8 cellular contexts compared by ENCODE assay signal in the genomic region with DNA sequence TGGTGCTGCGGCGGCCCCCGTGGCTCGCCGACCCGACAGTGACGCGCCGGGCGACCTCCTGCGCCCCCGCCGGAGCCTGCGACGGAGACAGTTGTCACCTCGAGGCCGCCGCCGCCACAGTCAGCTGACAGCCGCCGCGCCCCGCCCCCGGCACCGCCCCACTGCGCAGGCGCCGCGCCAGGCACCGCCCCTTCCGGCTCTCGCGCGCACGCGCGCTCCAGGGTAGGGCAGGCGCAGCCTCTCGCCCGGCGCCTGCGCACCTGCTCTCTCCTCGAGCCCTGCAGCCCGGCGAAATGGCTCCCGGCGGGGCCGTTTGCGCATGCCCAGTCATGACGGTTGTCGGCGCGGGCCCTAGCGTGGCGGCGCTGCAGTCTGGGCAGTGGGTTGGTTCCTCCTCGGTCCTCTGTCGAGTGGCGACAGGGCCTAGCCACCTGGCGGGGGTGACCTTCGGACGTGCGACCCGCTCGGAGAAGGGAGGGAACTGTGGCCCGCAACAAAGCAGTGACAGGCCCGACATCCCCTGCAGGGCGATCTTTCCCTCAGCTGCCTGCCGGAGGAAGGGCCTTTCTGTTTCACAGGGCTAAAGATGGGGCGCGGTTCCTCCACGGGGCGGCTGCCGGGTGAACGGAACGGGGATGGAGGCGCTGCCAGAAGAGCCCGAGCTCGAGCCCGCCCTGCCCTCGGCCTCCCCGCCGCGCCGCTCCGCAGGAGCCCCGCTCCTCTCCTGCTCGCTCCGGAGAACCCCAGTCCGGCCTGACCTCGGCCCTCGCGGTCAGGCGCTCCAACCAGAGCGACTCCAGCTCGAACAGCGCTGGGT. TPM values are rescaled to one million over a fixed set of nuclear protein-coding genes. Genes with fewer than 3 reads are reported as not detected.
DNase-seq lines count a peak whose midpoint lies in the region; ATAC-seq and TF ChIP-seq lines count a peak whose summit lies in the region.

TSS of gene TOLLIP (minus strand) at position 135 of the 817 bp plus-strand sequence. CDS start at position 1, 134 bp downstream.

- WGBS in prostate gland = 3% methylated on average over 68 of the region's 97 CpGs

- H3K36me3 ChIP-seq in prostate gland = no peaks in the 10 kb centered on the region

- peak within 1 kb of the TSS; percentile 91 to 94 for H3K27ac ChIP-seq in prostate gland

- DNase-seq in NCI-H146 treated with DMSO at 0.1 percent for 48 hours (lab: John Stamatoyannopoulos, UW; ENCODE audit: unreplicated experiment) = peak; percentile 86
- peak; percentile 77 for DNase-seq in amniotic stem cell (lab: John Stamatoyannopoulos, UW)
- DNase-seq in left ventricle myocardium superior = peak; percentile 98
- peak; percentile 94 for DNase-seq in prostate gland (ENCODE audit: low spot score)
- DNase-seq in ureter (ENCODE audit: low spot score) = peak; percentile 96

- H3K9me3 ChIP-seq in prostate gland = no peaks in the 10 kb centered on the region

- peaks cover 21% of the 10 kb centered on the region for H3K4me1 Mint-ChIP-seq in T-helper 1 cell treated with Interleukin-12 subunit alpha and Interleukin-12 subunit beta and Interleukin-4 antibody, amounts not matched to agents 30 μg/mL and 1 μg/mL, for 36 hours (ENCODE audit: low read depth)

- H3K27me3 ChIP-seq in prostate gland (replicated peaks; ENCODE audit: insufficient read depth) = no peaks in the 10 kb centered on the region

- peak; percentile 71 for ATAC-seq in HG02870 (IDR thresholded peaks at IDR 0.05; ENCODE audit: unreplicated experiment)
- peak; percentile 97 for ATAC-seq in left ventricle myocardium superior

- no peaks in the 10 kb centered on the region for H3K36me3 Mint-ChIP-seq in T-helper 1 cell treated with Interleukin-12 subunit alpha and Interleukin-12 subunit beta and Interleukin-4 antibody, amounts not matched to agents 30 μg/mL and 1 μg/mL, for 36 hours (ENCODE audit: low read depth)

- H3K4me3 ChIP-seq in prostate gland = peak within 1 kb of the TSS; percentile 85 to 91

- intact Hi-C loops in left ventricle myocardium superior (cut with micrococcal nuclease) = no loop called here
- intact Hi-C loops in prostate gland (cut with DNase I) = loop anchor here (5.0 to 10.0 kb wide), 3 partner anchors 47 to 208 kb away; partner anchors contain the start of gene BRSK2

- peak; percentile 95 for TF ChIP-seq POLR2A in GM15510 (IDR thresholded peaks at IDR 0.05; ENCODE audit: borderline replicate concordance, extremely low read depth, insufficient read length)
- peak; percentile 82 for TF ChIP-seq POLR2A in prostate gland (IDR thresholded peaks at IDR 0.05)

- H3K4me1 ChIP-seq in prostate gland (replicated peaks) = peaks cover 16% of the 10 kb centered on the region

- peak within 1 kb of the TSS; percentile 92 for H3K27ac Mint-ChIP-seq in T-helper 1 cell treated with Interleukin-12 subunit alpha and Interleukin-12 subunit beta and Interleukin-4 antibody, amounts not matched to agents 30 μg/mL and 1 μg/mL, for 36 hours

- TF ChIP-seq CTCF in prostate gland (IDR thresholded peaks at IDR 0.05) = peak in 3 of 4 experiments; percentile 44 to 67 (median 58)

- peak within 1 kb of the TSS; percentile 83 for H3K4me3 Mint-ChIP-seq in T-helper 1 cell treated with Interleukin-12 subunit alpha and Interleukin-12 subunit beta and Interleukin-4 antibody, amounts not matched to agents 30 μg/mL and 1 μg/mL, for 36 hours

- peaks cover 23% of the 10 kb centered on the region for H3K27me3 Mint-ChIP-seq in T-helper 1 cell treated with Interleukin-12 subunit alpha and Interleukin-12 subunit beta and Interleukin-4 antibody, amounts not matched to agents 30 μg/mL and 1 μg/mL, for 36 hours (ENCODE audit: low read depth)

- peaks cover 22% of the 10 kb centered on the region for H3K9me3 Mint-ChIP-seq in T-helper 1 cell treated with Interleukin-12 subunit alpha and Interleukin-12 subunit beta and Interleukin-4 antibody, amounts not matched to agents 30 μg/mL and 1 μg/mL, for 36 hours

RNA-seq across cellular contexts. Expression of gene TOLLIP, which starts in this region (rescaled TPM):
- 50.2 TPM for total RNA-seq in left ventricle myocardium superior
- 100 to 1,000 TPM in 1 of 2 donors, 10 to 100 TPM in 1; 72.8 to 161 TPM for total RNA-seq in prostate gland
- total RNA-seq in ureter = 122 TPM

Comparison
In these comparisons a context has a peak if more than half of its experiments do, and no peak if none do; other contexts are left out.
1. Peak in every context shown above with its lines: DNase-seq, ATAC-seq, H3K4me3 ChIP-seq and H3K27ac ChIP-seq.